36 cellular contexts compared by ENCODE assay signal in the genomic region with DNA sequence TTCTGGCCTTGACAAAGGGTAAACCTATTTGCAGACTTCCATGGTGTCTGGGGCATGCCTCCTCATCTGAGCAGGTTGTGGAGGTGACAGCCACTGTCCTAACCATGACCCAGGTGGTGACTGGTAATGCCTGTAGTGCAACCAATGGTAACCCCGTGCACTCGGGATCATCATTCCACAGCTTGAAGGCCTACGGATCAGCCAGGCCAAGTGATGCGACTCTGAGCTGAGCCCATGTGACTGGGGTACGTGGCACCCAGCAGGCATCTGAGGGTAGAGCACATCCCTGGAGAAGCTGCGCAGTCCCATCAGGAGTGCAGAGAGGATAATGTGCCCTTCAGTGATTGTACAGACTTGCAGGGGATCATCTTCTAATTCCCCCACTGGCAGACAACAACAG.
"Had no signal": no experiment of that assay in that cellular context is flagged by ENCODE, and none has a peak within 500 bp of the region (broad histone marks: within the 10 kb centered on the region; RNA-seq: fewer than 3 reads in every experiment).

No MANE protein-coding gene starts in this region.

- H3K27me3 ChIP-seq: ascending aorta, cardiac muscle cell had no signal

- DNase-seq: activated CD4-positive, alpha-beta memory T cell treated with anti-CD3 and anti-CD28 coated beads for 36 hours; activated CD4-positive, alpha-beta T cell treated with anti-CD3 and anti-CD28 coated beads for 4 hours; activated CD4-positive, alpha-beta T cell treated with anti-CD3 and anti-CD28 coated beads, Interleukin-2, amount 10 ng/mL, durations not matched to agents 24 days and 14 days; activated CD4-positive, alpha-beta T cell treated with anti-CD3 and anti-CD28 coated beads, Interleukin-2, amount 50 U/mL, for 1 hour; activated CD4-positive, alpha-beta T cell treated with anti-CD3 and anti-CD28 coated beads, Interleukin-2, amount 50 U/mL, for 4 hours; activated CD4-positive, CD25-positive, alpha-beta regulatory T cell; activated CD8-positive, alpha-beta memory T cell treated with anti-CD3 and anti-CD28 coated beads, Interleukin-2, amount 50 U/mL, for 4 hours; activated CD8-positive, alpha-beta T cell treated with anti-CD3 and anti-CD28 coated beads for 36 hours; activated effector memory CD4-positive, alpha-beta T cell treated with Interleukin-2 at 50 U/mL for 16 hours; activated gamma-delta T cell; activated naive CD4-positive, alpha-beta T cell treated with anti-CD3 and anti-CD28 coated beads, Interleukin-2, amount 10 ng/mL, durations not matched to agents 7 days and 5 days; activated naive CD4-positive, alpha-beta T cell treated with Interleukin-2 at 50 U/mL for 16 hours; activated naive CD8-positive, alpha-beta T cell treated with anti-CD3 and anti-CD28 coated beads, Interleukin-2, amount 10 ng/mL, durations not matched to agents 7 days and 5 days; activated naive CD8-positive, alpha-beta T cell treated with anti-CD3 and anti-CD28 coated beads, Interleukin-2, amount 50 U/mL, for 24 hours; activated T-cell treated with anti-CD3 and anti-CD28 coated beads, Interleukin-2, amount 50 U/mL, for 24 hours; activated T-cell treated with anti-CD3 and anti-CD28 coated beads, Interleukin-2, amount 50 U/mL, for 48 hours; amygdala; anterior cingulate cortex; caudate nucleus; cerebellar nuclear complex; T-helper 1 cell; T-helper 2 cell; T-helper 9 cell had no signal

- FAIRE-seq: TTC549 had no signal

- H3K27ac ChIP-seq: ascending aorta, cardiac muscle cell, VCaP had no signal

- H3K9me3 ChIP-seq: ascending aorta had no signal

- H3K27me3 Mint-ChIP-seq: activated CD4-positive, alpha-beta memory T cell treated with anti-CD3 and anti-CD28 coated beads for 36 hours; activated CD4-positive, alpha-beta T cell treated with anti-CD3 and anti-CD28 coated beads, Interleukin-2, amount 10 ng/mL, durations not matched to agents 24 days and 14 days; activated CD8-positive, alpha-beta T cell treated with anti-CD3 and anti-CD28 coated beads for 36 hours; activated naive CD4-positive, alpha-beta T cell treated with anti-CD3 and anti-CD28 coated beads, Interleukin-2, amount 10 ng/mL, durations not matched to agents 7 days and 5 days; activated naive CD4-positive, alpha-beta T cell treated with anti-CD3 and anti-CD28 coated beads, Interleukin-2, amount 50 U/mL, for 24 hours; activated naive CD8-positive, alpha-beta T cell; activated naive CD8-positive, alpha-beta T cell treated with anti-CD3 and anti-CD28 coated beads, Interleukin-2, amount 10 ng/mL, durations not matched to agents 7 days and 5 days; activated naive CD8-positive, alpha-beta T cell treated with anti-CD3 and anti-CD28 coated beads, Interleukin-2, amount 50 U/mL, for 24 hours; activated T-cell treated with anti-CD3 and anti-CD28 coated beads, Interleukin-2, amount 50 U/mL, for 24 hours; brain; central memory CD8-positive, alpha-beta T cell had no signal

- H3K4me3 ChIP-seq: ascending aorta, cardiac muscle cell had no signal

- H3K4me3 Mint-ChIP-seq: activated CD4-positive, alpha-beta memory T cell treated with anti-CD3 and anti-CD28 coated beads for 36 hours; activated CD4-positive, alpha-beta T cell treated with anti-CD3 and anti-CD28 coated beads, Interleukin-2, amount 10 ng/mL, durations not matched to agents 24 days and 14 days; activated CD8-positive, alpha-beta T cell treated with anti-CD3 and anti-CD28 coated beads for 36 hours; activated naive CD4-positive, alpha-beta T cell treated with anti-CD3 and anti-CD28 coated beads, Interleukin-2, amount 10 ng/mL, durations not matched to agents 7 days and 5 days; activated naive CD4-positive, alpha-beta T cell treated with anti-CD3 and anti-CD28 coated beads, Interleukin-2, amount 50 U/mL, for 24 hours; activated naive CD8-positive, alpha-beta T cell; activated naive CD8-positive, alpha-beta T cell treated with anti-CD3 and anti-CD28 coated beads, Interleukin-2, amount 10 ng/mL, durations not matched to agents 7 days and 5 days; activated naive CD8-positive, alpha-beta T cell treated with anti-CD3 and anti-CD28 coated beads, Interleukin-2, amount 50 U/mL, for 24 hours; activated T-cell treated with anti-CD3 and anti-CD28 coated beads, Interleukin-2, amount 50 U/mL, for 24 hours; brain; central memory CD8-positive, alpha-beta T cell; T-helper 1 cell treated with Interleukin-12 subunit alpha and Interleukin-12 subunit beta and Interleukin-4 antibody, amounts not matched to agents 30 μg/mL and 1 μg/mL, for 36 hours; T-helper 2 cell treated with Interferon-gamma antibody and Interleukin-4, amounts not matched to agents 5 μg/mL and 100 μg/mL, for 36 hours; WTC11 had no signal

- ATAC-seq: activated CD4-positive, CD25-positive, alpha-beta regulatory T cell treated with anti-CD3 and anti-CD28 coated beads, Interleukin-2, amount 50 U/mL, for 24 hours; activated CD8-positive, alpha-beta T cell treated with anti-CD3 and anti-CD28 coated beads for 36 hours; activated naive CD8-positive, alpha-beta T cell treated with anti-CD3 and anti-CD28 coated beads, Interleukin-2, amount 50 U/mL, for 24 hours; WTC11 had no signal

- H3K4me1 Mint-ChIP-seq: activated CD4-positive, alpha-beta T cell treated with anti-CD3 and anti-CD28 coated beads, Interleukin-2, amount 10 ng/mL, durations not matched to agents 24 days and 14 days; activated naive CD4-positive, alpha-beta T cell treated with anti-CD3 and anti-CD28 coated beads, Interleukin-2, amount 10 ng/mL, durations not matched to agents 7 days and 5 days; activated naive CD4-positive, alpha-beta T cell treated with anti-CD3 and anti-CD28 coated beads, Interleukin-2, amount 50 U/mL, for 24 hours; activated naive CD8-positive, alpha-beta T cell treated with anti-CD3 and anti-CD28 coated beads, Interleukin-2, amount 50 U/mL, for 24 hours; brain had no signal

- H3K27ac Mint-ChIP-seq: activated CD4-positive, alpha-beta memory T cell treated with anti-CD3 and anti-CD28 coated beads for 36 hours; activated CD4-positive, alpha-beta T cell treated with anti-CD3 and anti-CD28 coated beads, Interleukin-2, amount 10 ng/mL, durations not matched to agents 24 days and 14 days; activated CD8-positive, alpha-beta T cell treated with anti-CD3 and anti-CD28 coated beads for 36 hours; activated naive CD4-positive, alpha-beta T cell treated with anti-CD3 and anti-CD28 coated beads, Interleukin-2, amount 10 ng/mL, durations not matched to agents 7 days and 5 days; activated naive CD4-positive, alpha-beta T cell treated with anti-CD3 and anti-CD28 coated beads, Interleukin-2, amount 50 U/mL, for 24 hours; activated naive CD8-positive, alpha-beta T cell; activated naive CD8-positive, alpha-beta T cell treated with anti-CD3 and anti-CD28 coated beads, Interleukin-2, amount 10 ng/mL, durations not matched to agents 7 days and 5 days; activated naive CD8-positive, alpha-beta T cell treated with anti-CD3 and anti-CD28 coated beads, Interleukin-2, amount 50 U/mL, for 24 hours; activated T-cell treated with anti-CD3 and anti-CD28 coated beads, Interleukin-2, amount 50 U/mL, for 24 hours; activated T-helper 2 cell treated with anti-CD3 and anti-CD28 coated beads, Interferon-gamma antibody, Interleukin-2, Interleukin-4, amounts not matched to agents 10 μg/mL and 5 μg/mL and 100 μg/mL, durations not matched to agents 14 hours and 24 hours and 36 hours; brain; T-helper 1 cell treated with Interleukin-12 subunit alpha and Interleukin-12 subunit beta and Interleukin-4 antibody, amounts not matched to agents 30 μg/mL and 1 μg/mL, for 36 hours; T-helper 2 cell treated with Interferon-gamma antibody and Interleukin-4, amounts not matched to agents 5 μg/mL and 100 μg/mL, for 36 hours had no signal

- H3K9me3 Mint-ChIP-seq: activated CD4-positive, alpha-beta memory T cell treated with anti-CD3 and anti-CD28 coated beads for 36 hours; activated CD4-positive, alpha-beta T cell treated with anti-CD3 and anti-CD28 coated beads, Interleukin-2, amount 10 ng/mL, durations not matched to agents 24 days and 14 days; activated CD8-positive, alpha-beta T cell treated with anti-CD3 and anti-CD28 coated beads for 36 hours; activated naive CD4-positive, alpha-beta T cell treated with anti-CD3 and anti-CD28 coated beads, Interleukin-2, amount 10 ng/mL, durations not matched to agents 7 days and 5 days; activated naive CD4-positive, alpha-beta T cell treated with anti-CD3 and anti-CD28 coated beads, Interleukin-2, amount 50 U/mL, for 24 hours; activated naive CD8-positive, alpha-beta T cell treated with anti-CD3 and anti-CD28 coated beads, Interleukin-2, amount 10 ng/mL, durations not matched to agents 7 days and 5 days; activated naive CD8-positive, alpha-beta T cell treated with anti-CD3 and anti-CD28 coated beads, Interleukin-2, amount 50 U/mL, for 24 hours; activated T-cell treated with anti-CD3 and anti-CD28 coated beads, Interleukin-2, amount 50 U/mL, for 24 hours; activated T-helper 2 cell treated with anti-CD3 and anti-CD28 coated beads, Interferon-gamma antibody, Interleukin-2, Interleukin-4, amounts not matched to agents 10 μg/mL and 5 μg/mL and 100 μg/mL, durations not matched to agents 14 hours and 24 hours and 36 hours; brain; central memory CD8-positive, alpha-beta T cell; T-helper 1 cell treated with Interleukin-12 subunit alpha and Interleukin-12 subunit beta and Interleukin-4 antibody, amounts not matched to agents 30 μg/mL and 1 μg/mL, for 36 hours; T-helper 2 cell treated with Interferon-gamma antibody and Interleukin-4, amounts not matched to agents 5 μg/mL and 100 μg/mL, for 36 hours; WTC11 had no signal

- H3K4me1 ChIP-seq: ascending aorta had no signal
